19 cellular contexts compared by ENCODE assay signal in genomic region chr4:23476514-23477090, GRCh38.
DNase-seq lines count a peak whose midpoint lies in the region; ATAC-seq, FAIRE-seq and TF ChIP-seq lines count a peak whose summit lies in the region.
"Had no signal": no experiment of that assay in that cellular context is flagged by ENCODE, and none has a peak within 500 bp of the region (broad histone marks: within the 10 kb centered on the region; RNA-seq: fewer than 3 reads in every experiment).

No MANE protein-coding gene starts in this region.

- TF ChIP-seq POLR2A in HepG2 (IDR thresholded peaks at IDR 0.05; ENCODE audit: insufficient read depth in 1 of 2, low read depth in 2 of 2, low read length in 2 of 2) (no peak), transverse colon (IDR thresholded peaks at IDR 0.05) (no peak)

- no peaks in the 10 kb centered on the region for H3K27me3 Mint-ChIP-seq in endodermal cell (ENCODE audit: insufficient read depth)

- intact Hi-C loops in HepG2 (cut with micrococcal nuclease; ENCODE audit: unreplicated experiment) (no loop called here), upper lobe of right lung (cut with DNase I) (no loop called here), transverse colon (cut with DNase I; ENCODE audit: low total_unique reads) (no loop called here)

- in situ Hi-C loops in HepG2 (cut with HindIII; ENCODE audit: extremely low pct_ligation_motif_present, low pct_unique_long_range_greater_than_20kb) = no loop called here
- in situ Hi-C loops in transverse colon (cut with MboI; ENCODE audit: low pct_ligation_motif_present in 1 of 4, low pct_unique_long_range_greater_than_20kb in 1 of 4, low sequenced_read_pairs in 3 of 4) = no loop called here

- TF ChIP-seq CTCF in endodermal cell (conservative IDR thresholded peaks at IDR 0.05) = no peak
- no peak for TF ChIP-seq CTCF in HepG2 (CRISPR knock-in tag; IDR thresholded peaks at IDR 0.05)
- no peak for TF ChIP-seq CTCF in upper lobe of right lung (IDR thresholded peaks at IDR 0.05)
- TF ChIP-seq CTCF in transverse colon (IDR thresholded peaks at IDR 0.05) = no peak

- no peaks in the 10 kb centered on the region for H3K4me1 Mint-ChIP-seq in endodermal cell
- H3K4me1 Mint-ChIP-seq: CD14-positive monocyte had no signal

- TF ChIP-seq RAD21 in HepG2 (CRISPR knock-in tag; IDR thresholded peaks at IDR 0.05) = no peak

- H3K4me2 ChIP-seq in HepG2 (ENCODE audit: low read depth, low read length) = no peak overlapping the region

- H3K27ac ChIP-seq in endodermal cell (ENCODE audit: low read depth, low read length) (no peak overlapping the region), HepG2 (ENCODE audit: extremely low read length, insufficient read depth, low read length) (no peak overlapping the region), upper lobe of right lung (no peak overlapping the region), transverse colon (no peak overlapping the region)
- H3K27ac ChIP-seq: SJSA1 had no signal

- CTCF ChIA-PET in HepG2 (lab: Yijun Ruan, JAX; ENCODE audit: low intra/inter-chr PET ratio, low total read pairs) = no interaction called here

- no peaks in the 10 kb centered on the region for H3K27me3 ChIP-seq in endodermal cell (ENCODE audit: control insufficient read depth, insufficient read depth, low read length, poor library complexity, severe bottlenecking)
- H3K27me3 ChIP-seq in HepG2 (ENCODE audit: control insufficient read depth in 1 of 2, insufficient read depth in 2 of 2, low read length in 2 of 2) = no peaks in the 10 kb centered on the region
- H3K27me3 ChIP-seq in upper lobe of right lung = no peaks in the 10 kb centered on the region
- H3K27me3 ChIP-seq in transverse colon = no peaks in the 10 kb centered on the region
- H3K27me3 ChIP-seq: SJSA1 had no signal

- ATAC-seq in HepG2 (no peak), upper lobe of right lung (peak; percentile 46), HG02938 (IDR thresholded peaks at IDR 0.05; ENCODE audit: unreplicated experiment) (no peak)
- ATAC-seq: K562 had no signal

- no peaks in the 10 kb centered on the region for H4K20me1 ChIP-seq in HepG2 (ENCODE audit: insufficient read depth, low read length)

- FAIRE-seq in HepG2 (lab: Jason Lieb, UNC) = no peak
- FAIRE-seq: GM19239, K562 had no signal

- POLR2A ChIA-PET in HepG2 (lab: Yijun Ruan, JAX) = no interaction called here

- no peak for TF ChIP-seq EP300 in HepG2 (IDR thresholded peaks at IDR 0.05; ENCODE audit: low read depth in 2 of 2, low read length in 2 of 2)
- TF ChIP-seq EP300 in HepG2 (CRISPR knock-in tag; IDR thresholded peaks at IDR 0.05; ENCODE audit: borderline replicate concordance) = no peak
- no peak for TF ChIP-seq EP300 in transverse colon (IDR thresholded peaks at IDR 0.05; ENCODE audit: low read depth)

- H3K9me3 ChIP-seq in endodermal cell (ENCODE audit: control insufficient read depth, low read length) (no peaks in the 10 kb centered on the region), HepG2 (ENCODE audit: low read length) (no peaks in the 10 kb centered on the region; the same call in 1 of the 2 replicates), upper lobe of right lung (no peaks in the 10 kb centered on the region), transverse colon (peaks cover 0 to 1% of the 10 kb centered on the region in 2 donors)
- H3K9me3 ChIP-seq: HAP-1, SJSA1 had no signal

- no peaks in the 10 kb centered on the region for H3K4me1 ChIP-seq in endodermal cell (ENCODE audit: control insufficient read depth, insufficient read depth, low read length)
- H3K4me1 ChIP-seq in HepG2 (ENCODE audit: insufficient read depth, low read length) = no peaks in the 10 kb centered on the region
- H3K4me1 ChIP-seq in upper lobe of right lung = no peaks in the 10 kb centered on the region
- no peaks in the 10 kb centered on the region for H3K4me1 ChIP-seq in transverse colon
- H3K4me1 ChIP-seq: HAP-1, SJSA1 had no signal

- H3K4me3 ChIP-seq in endodermal cell (ENCODE audit: low read length) = no peak overlapping the region
- H3K4me3 ChIP-seq in HepG2 (replicated peaks in 1 of 3; ENCODE audit: insufficient read depth in 1 of 3, low read depth in 2 of 3, low read length in 3 of 3) = no peak overlapping the region
- no peak overlapping the region for H3K4me3 ChIP-seq in upper lobe of right lung
- no peak overlapping the region for H3K4me3 ChIP-seq in transverse colon
- H3K4me3 ChIP-seq: HAP-1, K562, SJSA1 had no signal

- H2AFZ ChIP-seq in HepG2 (ENCODE audit: low read length) = no peak overlapping the region

- no TSS peak for BruUV-seq in HepG2 (replicated peaks; lab: Mats Ljungman, UMichigan)

- no peaks in the 10 kb centered on the region for H3K79me2 ChIP-seq in HepG2 (ENCODE audit: insufficient read depth, low read length)

- H3K9ac ChIP-seq in endodermal cell (ENCODE audit: extremely low read depth, low read length, poor library complexity, severe bottlenecking) (no peak overlapping the region), HepG2 (ENCODE audit: insufficient read depth, low read depth, low read length) (no peak overlapping the region)

- 82 to 100% methylated on average over 1 of the region's 1 CpG for WGBS in endodermal cell (ENCODE audit: insufficient coverage in 1 of 2, insufficient read length in 1 of 2), 2 experiments
- WGBS in HepG2 (ENCODE audit: low lambda C conversion rate) = 7% methylated on average over 1 of the region's 1 CpG
- 75 to 82% methylated on average over 1 of the region's 1 CpG for WGBS in transverse colon (ENCODE audit: low coverage in 1 of 2), 2 donors

- DNase-seq in HK-2 (ENCODE audit: unreplicated experiment) (peak; percentile 6), endodermal cell (peak; percentile 50), HepG2 (ENCODE audit: low spot score) (no peak), upper lobe of right lung (no peak), NCI-H748 (lab: John Stamatoyannopoulos, UW; ENCODE audit: unreplicated experiment) (no peak), transverse colon (no peak)
- DNase-seq: ACHN; AML-193; NCI-H1417; NCI-H187 treated with DMSO at 0.1 percent for 48 hours; NCI-H69; NK-92 treated with Interleukin-12 subunit alpha and Interleukin-12 subunit beta, amount 100 ng/mL, for 24 hours; OCI-M1 had no signal

- H3K27ac Mint-ChIP-seq in endodermal cell = no peak overlapping the region
- H3K27ac Mint-ChIP-seq: CD14-positive monocyte had no signal

- H3K4me3 Mint-ChIP-seq in endodermal cell = no peak overlapping the region
- H3K4me3 Mint-ChIP-seq: CD14-positive monocyte had no signal

- peaks cover 15% of the 10 kb centered on the region for H3K9me3 Mint-ChIP-seq in endodermal cell

- H3K36me3 ChIP-seq in endodermal cell (ENCODE audit: control insufficient read depth, insufficient read depth, low read length) (no peaks in the 10 kb centered on the region), HepG2 (replicated peaks in 1 of 2; ENCODE audit: control insufficient read depth in 1 of 2, insufficient read depth in 2 of 2, low read length in 2 of 2) (no peaks in the 10 kb centered on the region), upper lobe of right lung (no peaks in the 10 kb centered on the region), transverse colon (no peaks in the 10 kb centered on the region)
- H3K36me3 ChIP-seq: HAP-1, SJSA1 had no signal

- no peaks in the 10 kb centered on the region for H3K36me3 Mint-ChIP-seq in endodermal cell (ENCODE audit: low read depth)
- H3K36me3 Mint-ChIP-seq: CD14-positive monocyte had no signal

TF ChIP-seq in HepG2, 621 proteins besides CTCF, POLR2A, EP300 and RAD21:
- peak; percentile 50; the same call in 1 of the 2 replicates for TF ChIP-seq MNT (IDR thresholded peaks at IDR 0.05)
- no peak for TF ChIP-seq BRCA1 (CRISPR knock-in tag; IDR thresholded peaks at IDR 0.05)

Comparison
In these comparisons a context has a peak if more than half of its experiments do, and no peak if none do; other contexts are left out.
1. DNase-seq: peak in HK-2 (single experiment) and endodermal cell (single experiment); none in HepG2 (single experiment), upper lobe of right lung (single experiment), NCI-H748 (single experiment) and transverse colon (single experiment).